Comparison of ENCODE assay signal across 4 cellular contexts in genomic region chr7:147916573-147916972, GRCh38.
TF ChIP-seq lines count a peak whose summit lies in the region.

No MANE protein-coding gene starts in this region.

TF ChIP-seq in HepG2, 621 proteins besides CTCF, POLR2A, EP300 and RAD21:
- no peak for TF ChIP-seq CENPX (CRISPR knock-in tag; IDR thresholded peaks at IDR 0.05)
- TF ChIP-seq ATM (IDR thresholded peaks at IDR 0.05; ENCODE audit: borderline replicate concordance) = no peak
- no peak for TF ChIP-seq KLF13 (CRISPR knock-in tag; IDR thresholded peaks at IDR 0.05)
- TF ChIP-seq MAFF (IDR thresholded peaks at IDR 0.05; ENCODE audit: low read depth, low read length) = 0 out of 2 replicates have a peak, but pooled peaks have one; percentile 30
- TF ChIP-seq MAFK (conservative IDR thresholded peaks at IDR 0.05 in 1 of 2, IDR thresholded peaks at IDR 0.05 in 1 of 2; ENCODE audit: low read length in 2 of 2) = peak in 1 of 2 experiments; percentile 69; a peak in 2 of 4 replicates

TF ChIP-seq in A549, 52 proteins besides CTCF, POLR2A, EP300 and RAD21:
- TF ChIP-seq ZSCAN20 (CRISPR knock-in tag; IDR thresholded peaks at IDR 0.05) = no peak
- TF ChIP-seq MAFK (IDR thresholded peaks at IDR 0.05; ENCODE audit: partially characterized antibody) = peak; percentile 35

TF ChIP-seq in IMR-90, 13 proteins besides CTCF, POLR2A, EP300 and RAD21:
- TF ChIP-seq MAFK (IDR thresholded peaks at IDR 0.05; ENCODE audit: low read depth, low read length) (peak; percentile 56), MAZ (IDR thresholded peaks at IDR 0.05; ENCODE audit: borderline replicate concordance, low read depth, low read length) (no peak), USF2 (IDR thresholded peaks at IDR 0.05; ENCODE audit: low read depth, low read length) (no peak), RFX5 (IDR thresholded peaks at IDR 0.05; ENCODE audit: low read depth, low read length) (no peak)

TF ChIP-seq in K562, 482 proteins besides CTCF, POLR2A, EP300 and RAD21:
- no peak for TF ChIP-seq RBBP5 (IDR thresholded peaks at IDR 0.05; ENCODE audit: borderline replicate concordance, insufficient read depth, low read length, poor library complexity, severe bottlenecking)
- TF ChIP-seq ZNF518B (CRISPR knock-in tag; IDR thresholded peaks at IDR 0.05) = no peak
- TF ChIP-seq ZNF717 (CRISPR knock-in tag; IDR thresholded peaks at IDR 0.05) = no peak
- TF ChIP-seq RCOR1 (IDR thresholded peaks at IDR 0.05; ENCODE audit: borderline replicate concordance in 1 of 2, low read depth in 2 of 2, low read length in 2 of 2) = no peak
- TF ChIP-seq MAFG (tag; conservative IDR thresholded peaks at IDR 0.05) = peak; percentile 42; the same call in 1 of the 2 replicates
- peak; percentile 67; the same call in 1 of the 2 replicates for TF ChIP-seq ZNF316 (IDR thresholded peaks at IDR 0.05)
- no peak for TF ChIP-seq XRCC4 (IDR thresholded peaks at IDR 0.05; ENCODE audit: extremely low read depth, insufficient read depth, insufficient read length)
- no peak for TF ChIP-seq RFX1 (IDR thresholded peaks at IDR 0.05)
- TF ChIP-seq PTTG1 (tag; IDR thresholded peaks at IDR 0.05; ENCODE audit: low read depth) = no peak
- TF ChIP-seq MAFF (IDR thresholded peaks at IDR 0.05; ENCODE audit: low read length) = peak; percentile 35; the same call in 1 of the 2 replicates
- no peak for TF ChIP-seq BRF2 (IDR thresholded peaks at IDR 0.05; ENCODE audit: borderline replicate concordance, insufficient read depth, insufficient read length)
- 0 out of 2 replicates have a peak, but pooled peaks have one; percentile 26 for TF ChIP-seq MAFK (IDR thresholded peaks at IDR 0.05; ENCODE audit: low read length)
- TF ChIP-seq ZNF707 (CRISPR knock-in tag; conservative IDR thresholded peaks at IDR 0.05) = no peak
- TF ChIP-seq ELK1 (CRISPR knock-in tag; IDR thresholded peaks at IDR 0.05) = no peak
- no peak for TF ChIP-seq E4F1 (CRISPR knock-in tag; IDR thresholded peaks at IDR 0.05; ENCODE audit: borderline replicate concordance)
- no peak for TF ChIP-seq CREBBP (IDR thresholded peaks at IDR 0.05; ENCODE audit: low read depth, low read length)
- no peak for TF ChIP-seq ATF3 (IDR thresholded peaks at IDR 0.05)
- TF ChIP-seq ATF3 (CRISPR knock-in tag; conservative IDR thresholded peaks at IDR 0.05) = no peak
- peak; percentile 35; the same call in 1 of the 2 replicates for TF ChIP-seq C11orf30 (IDR thresholded peaks at IDR 0.05; ENCODE audit: low read depth)
- TF ChIP-seq DNMT1 (IDR thresholded peaks at IDR 0.05) = no peak
- no peak for TF ChIP-seq FOXK2 (conservative IDR thresholded peaks at IDR 0.05 in 1 of 2, IDR thresholded peaks at IDR 0.05 in 1 of 2; ENCODE audit: low read depth in 2 of 2)
